ENCODE assay signal across 24 cellular contexts in genomic region chr15:31086344-31086743, GRCh38. TPM values are rescaled to one million over a fixed set of nuclear protein-coding genes. Genes with fewer than 3 reads are reported as not detected.
DNase-seq lines count a peak whose midpoint lies in the region; ATAC-seq, FAIRE-seq and TF ChIP-seq lines count a peak whose summit lies in the region.
"Had no signal": no experiment of that assay in that cellular context is flagged by ENCODE, and none has a peak within 500 bp of the region (broad histone marks: within the 10 kb centered on the region; RNA-seq: fewer than 3 reads in every experiment).

No MANE protein-coding gene starts in this region.

- POLR2A ChIA-PET in H1 (lab: Charles Lee; ENCODE audit: partially characterized antibody) = no interaction called here

- CTCF ChIA-PET in H1 (lab: Charles Lee; ENCODE audit: partially characterized antibody) = no interaction called here
- CTCF ChIA-PET in activated naive CD4-positive, alpha-beta T cell treated with anti-CD3 and anti-CD28 coated beads, Interleukin-2, amount 10 ng/mL, durations not matched to agents 7 days and 5 days (lab: Charles Lee) = no interaction called here

- no peak for ATAC-seq in GM23338
- ATAC-seq: HepG2 had no signal

- H3K4ac ChIP-seq in H1 (replicated peaks; ENCODE audit: insufficient read length, low read depth, low read length) (peak overlapping the region; percentile 7), trophoblast cell (ENCODE audit: low read depth, low read length) (no peak overlapping the region)

- no peaks in the 10 kb centered on the region for H3K36me3 Mint-ChIP-seq in GM23338 (ENCODE audit: low read depth)
- H3K36me3 Mint-ChIP-seq in activated naive CD4-positive, alpha-beta T cell treated with anti-CD3 and anti-CD28 coated beads, Interleukin-2, amount 10 ng/mL, durations not matched to agents 7 days and 5 days = no peaks in the 10 kb centered on the region
- H3K36me3 Mint-ChIP-seq: CD4-positive, CD25-positive, alpha-beta regulatory T cell; CD8-positive, alpha-beta memory T cell had no signal

- H3K9me3 ChIP-seq in H1 (ENCODE audit: insufficient read depth in 2 of 2, low read depth in 1 of 2, low read length in 1 of 2) (no peaks in the 10 kb centered on the region), trophoblast cell (ENCODE audit: insufficient read depth, low read depth, low read length) (no peaks in the 10 kb centered on the region)
- H3K9me3 ChIP-seq: Caco-2 had no signal

- H3K4me3 Mint-ChIP-seq in GM23338 = no peak overlapping the region
- H3K4me3 Mint-ChIP-seq in activated naive CD4-positive, alpha-beta T cell treated with anti-CD3 and anti-CD28 coated beads, Interleukin-2, amount 10 ng/mL, durations not matched to agents 7 days and 5 days = no peak overlapping the region
- H3K4me3 Mint-ChIP-seq: CD4-positive, CD25-positive, alpha-beta regulatory T cell; CD8-positive, alpha-beta memory T cell; H9; IgD-negative memory B cell had no signal

- H2BK15ac ChIP-seq in H1 (ENCODE audit: low read length) = no peak overlapping the region

- H3K9me2 ChIP-seq in GM23338 (ENCODE audit: insufficient read depth) = no peaks in the 10 kb centered on the region

- H3K27ac ChIP-seq in GM23338 (ENCODE audit: low read depth) = no peak overlapping the region
- H3K27ac ChIP-seq in H1 (ENCODE audit: low read depth, low read length) = no peak overlapping the region
- no peak overlapping the region for H3K27ac ChIP-seq in trophoblast cell (ENCODE audit: low read depth, low read length)

- H3K14ac ChIP-seq in H1 (ENCODE audit: insufficient read length) (no peak overlapping the region), trophoblast cell (ENCODE audit: low read length) (no peak overlapping the region)

- H2BK12ac ChIP-seq in H1 (ENCODE audit: low read depth, low read length) (no peak overlapping the region), trophoblast cell (ENCODE audit: low read length) (no peak overlapping the region)

- TF ChIP-seq CTCF in GM23338 (conservative IDR thresholded peaks at IDR 0.05; ENCODE audit: low read depth in 2 of 2) (no peak), H1 (IDR thresholded peaks at IDR 0.05; ENCODE audit: control extremely low read depth in 1 of 3, insufficient read depth in 1 of 3, low read depth in 1 of 3, low read length in 3 of 3) (no peak)

- H2BK20ac ChIP-seq in H1 (ENCODE audit: low read length) = no peak overlapping the region

- H2BK120ac ChIP-seq in H1 (replicated peaks; ENCODE audit: low read depth, low read length) = no peak overlapping the region
- no peak overlapping the region for H2BK120ac ChIP-seq in trophoblast cell (ENCODE audit: insufficient read depth, low read length, poor library complexity)

- peaks cover 17% of the 10 kb centered on the region for H3K4me1 Mint-ChIP-seq in GM23338
- H3K4me1 Mint-ChIP-seq in activated naive CD4-positive, alpha-beta T cell treated with anti-CD3 and anti-CD28 coated beads, Interleukin-2, amount 10 ng/mL, durations not matched to agents 7 days and 5 days = peaks cover 11% of the 10 kb centered on the region

- H3K23ac ChIP-seq in H1 (ENCODE audit: insufficient read length) (no peak overlapping the region), trophoblast cell (ENCODE audit: low read length) (no peak overlapping the region)

- H3K4me2 ChIP-seq in GM23338 = no peak overlapping the region
- no peak overlapping the region for H3K4me2 ChIP-seq in H1 (ENCODE audit: insufficient read depth in 1 of 2, low read depth in 2 of 2, low read length in 2 of 2)
- H3K4me2 ChIP-seq in trophoblast cell (ENCODE audit: low read length) = no peak overlapping the region

- H4K20me1 ChIP-seq in GM23338 (replicated peaks; ENCODE audit: insufficient read depth) (no peaks in the 10 kb centered on the region), H1 (replicated peaks in 1 of 2; ENCODE audit: control insufficient read depth in 1 of 2, insufficient read depth in 2 of 2, low read length in 2 of 2) (no peaks in the 10 kb centered on the region)

- H2AK5ac ChIP-seq in H1 (ENCODE audit: low read depth, low read length) (no peak overlapping the region), trophoblast cell (ENCODE audit: low read length) (no peak overlapping the region)

- H3K36me3 ChIP-seq in GM23338 (ENCODE audit: insufficient read depth) (no peaks in the 10 kb centered on the region), H1 (ENCODE audit: control insufficient read depth in 2 of 4, insufficient read depth in 4 of 4, low read length in 3 of 4) (no peaks in the 10 kb centered on the region), trophoblast cell (ENCODE audit: control insufficient read depth in 1 of 2, insufficient read depth in 2 of 2, low read length in 2 of 2) (no peaks in the 10 kb centered on the region)
- H3K36me3 ChIP-seq: BE2C had no signal

- H3K4me1 ChIP-seq in GM23338 (ENCODE audit: insufficient read depth) (peaks cover 6% of the 10 kb centered on the region; the same call in 1 of the 2 replicates), H1 (replicated peaks in 1 of 4; ENCODE audit: control insufficient read depth in 3 of 4, insufficient read depth in 4 of 4, low read length in 3 of 4) (peaks cover 0 to 5% (median 2%) of the 10 kb centered on the region in 4 experiments; a peak in 4 of 7 replicates), trophoblast cell (ENCODE audit: control insufficient read depth in 1 of 2, insufficient read depth in 2 of 2, low read length in 2 of 2) (no peaks in the 10 kb centered on the region)
- H3K4me1 ChIP-seq: BE2C, Caco-2 had no signal

- H3K27me3 ChIP-seq in GM23338 (ENCODE audit: insufficient read depth) (no peaks in the 10 kb centered on the region), H1 (replicated peaks in 1 of 4; ENCODE audit: control insufficient read depth in 3 of 4, extremely low read depth in 1 of 4, insufficient read depth in 3 of 4, low read length in 3 of 4) (no peaks in the 10 kb centered on the region; a peak in 1 of 7 replicates), trophoblast cell (ENCODE audit: insufficient read depth, low read length) (no peaks in the 10 kb centered on the region)

- H3K18ac ChIP-seq in H1 (ENCODE audit: extremely low read depth, low read length) = no peak overlapping the region
- no peak overlapping the region for H3K18ac ChIP-seq in trophoblast cell (ENCODE audit: low read length)

- H4K91ac ChIP-seq in H1 (replicated peaks; ENCODE audit: insufficient read length, low read length) (no peak overlapping the region), trophoblast cell (ENCODE audit: low read depth, low read length) (no peak overlapping the region)

- H2BK5ac ChIP-seq in H1 (ENCODE audit: low read depth, low read length) (no peak overlapping the region), trophoblast cell (ENCODE audit: low read depth, low read length, poor library complexity) (no peak overlapping the region)

- no peak for TF ChIP-seq POLR2A in H1 (IDR thresholded peaks at IDR 0.05; ENCODE audit: control extremely low read depth in 1 of 2, low read depth in 2 of 2, low read length in 2 of 2)

- no peak overlapping the region for H3K4me3 ChIP-seq in GM23338
- no peak overlapping the region for H3K4me3 ChIP-seq in H1 (ENCODE audit: extremely low read depth in 1 of 4, insufficient read depth in 2 of 4, low read depth in 3 of 4, low read length in 4 of 4)
- no peak overlapping the region for H3K4me3 ChIP-seq in trophoblast cell (ENCODE audit: low read depth, low read length)

- H3K27ac Mint-ChIP-seq in GM23338 = no peak overlapping the region
- no peak overlapping the region for H3K27ac Mint-ChIP-seq in activated naive CD4-positive, alpha-beta T cell treated with anti-CD3 and anti-CD28 coated beads, Interleukin-2, amount 10 ng/mL, durations not matched to agents 7 days and 5 days
- H3K27ac Mint-ChIP-seq: CD4-positive, CD25-positive, alpha-beta regulatory T cell; CD8-positive, alpha-beta memory T cell; H9; IgD-negative memory B cell had no signal

- H3K56ac ChIP-seq in H1 (replicated peaks; ENCODE audit: insufficient read length, low read depth, low read length) = no peak overlapping the region

- DNase-seq in D341Med (ENCODE audit: low spot score) (peak; percentile 18), GM23338 (ENCODE audit: low spot score) (no peak), H1 (ENCODE audit: low read depth in 1 of 2, low spot score in 2 of 2) (no peak), trophoblast cell (no peak), ureter (ENCODE audit: low spot score) (no peak), NCI-H345 treated with DMSO at 0.1 percent for 48 hours (lab: John Stamatoyannopoulos, UW; ENCODE audit: unreplicated experiment) (no peak)
- DNase-seq in activated naive CD4-positive, alpha-beta T cell treated with anti-CD3 and anti-CD28 coated beads, Interleukin-2, amount 10 ng/mL, durations not matched to agents 7 days and 5 days = no peak
- DNase-seq: ACHN; BE2C; C1 segment of cervical spinal cord; Caco-2; CD4-positive, CD25-positive, alpha-beta regulatory T cell; CD8-positive, alpha-beta memory T cell; DMS153; DMS79; GDM1; GOT3; H9 had no signal

- WGBS in H1 (ENCODE audit: extremely low coverage in 1 of 2, insufficient coverage in 1 of 2, insufficient read length in 1 of 2, insufficient replicate concordance in 2 of 2, low coverage in 1 of 2, low lambda C conversion rate in 2 of 2, missing lambda C conversion rate in 1 of 2), 2 experiments = 93% methylated on average over 4 of the region's 4 CpGs; no CpG with 5 or more reads in 1 of the 2 experiments
- no CpG with 5 or more reads among the region's 4 CpGs for WGBS in trophoblast cell (ENCODE audit: extremely low coverage, insufficient coverage, insufficient read length)

- H3K79me2 ChIP-seq in GM23338 (replicated peaks; ENCODE audit: insufficient read depth) (no peaks in the 10 kb centered on the region), H1 (ENCODE audit: control insufficient read depth in 1 of 2, insufficient read depth in 2 of 2, low read length in 2 of 2) (no peaks in the 10 kb centered on the region), trophoblast cell (ENCODE audit: control insufficient read depth, insufficient read depth, low read length, poor library complexity) (no peaks in the 10 kb centered on the region)

- no peak overlapping the region for H4K5ac ChIP-seq in H1 (ENCODE audit: insufficient read length, low read depth, low read length)

- peak overlapping the region; percentile 43; the same call in 1 of the 2 replicates for H2AFZ ChIP-seq in GM23338
- no peak overlapping the region for H2AFZ ChIP-seq in H1 (ENCODE audit: low read length)
- H2AFZ ChIP-seq in trophoblast cell (ENCODE audit: insufficient read depth, low read length, poor library complexity) = peak overlapping the region; percentile 32

- TF ChIP-seq EP300 in H1 (IDR thresholded peaks at IDR 0.05; ENCODE audit: borderline replicate concordance in 1 of 2, low read depth in 2 of 2, low read length in 2 of 2) = no peak

- H3K27me3 Mint-ChIP-seq in GM23338 (ENCODE audit: insufficient read depth, low read depth, poor library complexity) = peaks cover 7% of the 10 kb centered on the region
- H3K27me3 Mint-ChIP-seq in activated naive CD4-positive, alpha-beta T cell treated with anti-CD3 and anti-CD28 coated beads, Interleukin-2, amount 10 ng/mL, durations not matched to agents 7 days and 5 days = peaks cover 38% of the 10 kb centered on the region

- H3K9ac ChIP-seq in H1 (replicated peaks in 1 of 4; ENCODE audit: extremely low read depth in 1 of 4, low read depth in 3 of 4, low read length in 3 of 4) (no peak overlapping the region), trophoblast cell (ENCODE audit: low read length) (no peak overlapping the region)

- TF ChIP-seq RAD21 in H1 (IDR thresholded peaks at IDR 0.05 in 1 of 2, conservative IDR thresholded peaks at IDR 0.05 in 1 of 2; ENCODE audit: low read depth in 2 of 2, low read length in 2 of 2) = no peak

- H3F3A ChIP-seq in GM23338 (replicated peaks; ENCODE audit: low read depth) = no peaks in the 10 kb centered on the region

- 0 out of 3 replicates have a peak, but pooled peaks cover 3% of the 10 kb centered on the region for H3K9me3 Mint-ChIP-seq in GM23338
- H3K9me3 Mint-ChIP-seq in activated naive CD4-positive, alpha-beta T cell treated with anti-CD3 and anti-CD28 coated beads, Interleukin-2, amount 10 ng/mL, durations not matched to agents 7 days and 5 days = no peaks in the 10 kb centered on the region
- H3K9me3 Mint-ChIP-seq: CD8-positive, alpha-beta memory T cell had no signal

- H4K8ac ChIP-seq in H1 (ENCODE audit: extremely low read depth, insufficient read depth, low read length) (no peak overlapping the region), trophoblast cell (ENCODE audit: low read depth, low read length) (no peak overlapping the region)

- no peak overlapping the region for H4K12ac ChIP-seq in trophoblast cell (ENCODE audit: low read depth, low read length)

- H3K23me2 ChIP-seq in H1 (ENCODE audit: low read depth, low read length) = no peaks in the 10 kb centered on the region

- H3K79me1 ChIP-seq in H1 (ENCODE audit: low read depth, low read length) (no peaks in the 10 kb centered on the region), trophoblast cell (ENCODE audit: low read length) (no peaks in the 10 kb centered on the region)

- FAIRE-seq in H1 (lab: Jason Lieb, UNC) = no peak
- FAIRE-seq: A204.1, GM12892, GM18507, HepG2 had no signal

RNA-seq across cellular contexts. Expression of gene TRPM1, which starts 15.2 kb away (rescaled TPM):
- not detected in 2 replicates for total RNA-seq in GM23338 (2014; rRNA removed; shearing (Covaris generic))
- polyA plus RNA-seq in GM23338 (2016; fragmentation: Nextera tagmentation; extraction: Ambion mirVana) (0.17 and 0.19 TPM in 2 replicates), H1 (2011; rRNA removed) (0.05 and 0.16 TPM in 2 replicates)
- not detected in 2 replicates for total RNA-seq in H1 (2021; fragmentation: NEBNext Ultra II Directional; extraction: Animal tissue kit (Norgen Biotek cat#: 25700))
- polyA plus RNA-seq in H1 (2011; cell fraction: cytosol; rRNA removed) = 0.08 TPM
- polyA plus RNA-seq in H1 (2011; cell fraction: nucleus; rRNA removed) = 0.21 TPM
- 0.07 to 0.17 TPM in 2 of 4 replicates, not detected in the others for polyA plus RNA-seq in H1 (2012, experiment 1 of 2)
- polyA plus RNA-seq in H1 (2012, experiment 2 of 2) = not detected
- 0.24 TPM for polyA plus RNA-seq in H1 (2013, experiment 1 of 2)
- 0.33 TPM for polyA plus RNA-seq in H1 (2013, experiment 2 of 2)
- 0.12 and 0.25 TPM in 2 replicates for polyA minus RNA-seq in H1 (2011; rRNA and poly(A)+ RNA removed)
- not detected for polyA minus RNA-seq in H1 (2011; cell fraction: cytosol; rRNA and poly(A)+ RNA removed)
- polyA minus RNA-seq in H1 (2011; cell fraction: nucleus; rRNA and poly(A)+ RNA removed) = not detected
- polyA plus RNA-seq in trophoblast cell (2013) = 0.03 and 0.04 TPM in 2 replicates
- not detected for total RNA-seq in ureter
- total RNA-seq: Caco-2; CD4-positive, CD25-positive, alpha-beta regulatory T cell; CD8-positive, alpha-beta memory T cell; Daoy; H9; HepG2 had no signal
- polyA plus RNA-seq: CD4-positive, CD25-positive, alpha-beta regulatory T cell; HepG2; IgD-negative memory B cell had no signal
